In the genomic region with DNA sequence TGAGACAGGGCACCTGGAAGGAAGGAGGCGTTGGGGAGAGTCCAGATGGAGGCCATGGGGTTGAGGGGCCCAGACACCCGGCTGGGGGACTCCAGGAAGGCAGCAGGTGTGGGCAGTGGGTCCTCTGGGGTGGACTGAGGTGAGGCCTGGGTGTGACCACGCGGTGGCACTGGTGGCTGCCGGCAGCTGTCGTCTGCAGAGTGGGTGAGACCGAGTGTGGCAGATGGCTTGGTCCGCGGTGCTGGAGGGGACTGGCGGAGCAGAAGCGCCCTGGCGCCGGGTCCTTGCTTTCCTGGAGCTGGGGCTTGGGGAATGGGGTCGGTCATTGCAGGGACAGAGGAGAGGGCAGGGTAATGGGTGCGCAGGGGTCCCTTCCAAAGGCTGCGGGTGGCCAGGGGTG, we compare ENCODE assay signal across 9 cellular contexts. TPM values are rescaled to one million over a fixed set of nuclear protein-coding genes. Genes with fewer than 3 reads are reported as not detected.
DNase-seq lines count a peak whose midpoint lies in the region; ATAC-seq and TF ChIP-seq lines count a peak whose summit lies in the region.
"Had no signal": no experiment of that assay in that cellular context is flagged by ENCODE, and none has a peak within 500 bp of the region (broad histone marks: within the 10 kb centered on the region; RNA-seq: fewer than 3 reads in every experiment).

No MANE protein-coding gene starts in this region.

- H3K27me3 Mint-ChIP-seq in stimulated activated naive B cell treated with anti-CD40 and anti-IgM and Interleukin-4, amounts not matched to agents 10 μg/mL and 1 μg/mL and 100 μg/mL, for 72 hours = peaks cover 17 to 29% of the 10 kb centered on the region in 2 donors

- peaks cover 5 to 12% of the 10 kb centered on the region in 2 donors for H3K36me3 Mint-ChIP-seq in stimulated activated naive B cell treated with anti-CD40 and anti-IgM and Interleukin-4, amounts not matched to agents 10 μg/mL and 1 μg/mL and 100 μg/mL, for 72 hours

- ATAC-seq in RWPE2 (ENCODE audit: low read depth) (peak; percentile 5; the same call in 1 of the 3 replicates), GM18505 (IDR thresholded peaks at IDR 0.05; ENCODE audit: unreplicated experiment) (no peak)
- peak; percentile 21 to 38 for ATAC-seq in stimulated activated naive B cell treated with anti-CD40 and anti-IgM and Interleukin-4, amounts not matched to agents 10 μg/mL and 1 μg/mL and 100 μg/mL, for 72 hours (replicated peaks)

- no peak overlapping the region for H3K27ac ChIP-seq in RWPE2 (ENCODE audit: poor library complexity, severe bottlenecking)
- no peak overlapping the region for H3K27ac ChIP-seq in left ventricle myocardium inferior (replicated peaks)

- no peak overlapping the region for H3K4me3 ChIP-seq in AG09309 (ENCODE audit: control insufficient read depth, low read depth, low read length)
- H3K4me3 ChIP-seq in RWPE2 (ENCODE audit: severe bottlenecking) = no peak overlapping the region
- H3K4me3 ChIP-seq in left ventricle myocardium inferior = peak overlapping the region; percentile 68

- TF ChIP-seq POLR2A in GM18505 (IDR thresholded peaks at IDR 0.05; ENCODE audit: borderline replicate concordance, extremely low read depth, insufficient read depth, insufficient read length) = no peak

- H3K27me3 ChIP-seq in RWPE2 (ENCODE audit: insufficient read depth, poor library complexity, severe bottlenecking) = no peaks in the 10 kb centered on the region
- peaks cover 47% of the 10 kb centered on the region for H3K27me3 ChIP-seq in left ventricle myocardium inferior (ENCODE audit: low read depth)

- H3K36me3 ChIP-seq in RWPE2 (ENCODE audit: low read depth) (peaks cover 31% of the 10 kb centered on the region), left ventricle myocardium inferior (no peaks in the 10 kb centered on the region)

- no peaks in the 10 kb centered on the region for H3K9me3 ChIP-seq in RWPE2 (ENCODE audit: severe bottlenecking)
- H3K9me3 ChIP-seq in left ventricle myocardium inferior (replicated peaks) = no peaks in the 10 kb centered on the region

- no peaks in the 10 kb centered on the region for H3K9me3 Mint-ChIP-seq in stimulated activated naive B cell treated with anti-CD40 and anti-IgM and Interleukin-4, amounts not matched to agents 10 μg/mL and 1 μg/mL and 100 μg/mL, for 72 hours

- peak overlapping the region; percentile 97 for H3K27ac Mint-ChIP-seq in stimulated activated naive B cell treated with anti-CD40 and anti-IgM and Interleukin-4, amounts not matched to agents 10 μg/mL and 1 μg/mL and 100 μg/mL, for 72 hours

- intact Hi-C loops in left ventricle myocardium inferior (cut with micrococcal nuclease) = no loop called here

- DNase-seq in AG09309 (ENCODE audit: low read depth) = no peak
- no peak for DNase-seq in GM20000 (ENCODE audit: low spot score)
- DNase-seq in RWPE2 (ENCODE audit: low spot score) = no peak
- DNase-seq in left ventricle myocardium inferior = no peak
- no peak for DNase-seq in stimulated activated naive B cell treated with anti-CD40 and anti-IgM and Interleukin-4, amounts not matched to agents 10 μg/mL and 1 μg/mL and 100 μg/mL, for 72 hours
- no peak for DNase-seq in H4 (ENCODE audit: low spot score)
- DNase-seq in activated CD4-positive, alpha-beta T cell treated with anti-CD3 and anti-CD28 coated beads, Interleukin-2, amount 50 U/mL, for 1 hour = no peak

- peak overlapping the region; percentile 87 to 88 for H3K4me3 Mint-ChIP-seq in stimulated activated naive B cell treated with anti-CD40 and anti-IgM and Interleukin-4, amounts not matched to agents 10 μg/mL and 1 μg/mL and 100 μg/mL, for 72 hours

- H3K4me1 Mint-ChIP-seq in stimulated activated naive B cell treated with anti-CD40 and anti-IgM and Interleukin-4, amounts not matched to agents 10 μg/mL and 1 μg/mL and 100 μg/mL, for 72 hours = peaks cover 25 to 31% of the 10 kb centered on the region in 2 donors

- H3K4me1 ChIP-seq in RWPE2 (ENCODE audit: insufficient read depth, poor library complexity, severe bottlenecking) (no peaks in the 10 kb centered on the region), left ventricle myocardium inferior (peaks cover 28% of the 10 kb centered on the region)

- peak; percentile 21 for TF ChIP-seq CTCF in AG09309 (IDR thresholded peaks at IDR 0.05; ENCODE audit: control insufficient read depth, insufficient read depth, low read depth, low read length, missing control alignments)
- TF ChIP-seq CTCF in GM20000 (IDR thresholded peaks at IDR 0.05; ENCODE audit: extremely low read depth, missing control alignments) = peak; percentile 27
- TF ChIP-seq CTCF in RWPE2 (IDR thresholded peaks at IDR 0.05; ENCODE audit: poor library complexity, severe bottlenecking) = no peak
- no peak for TF ChIP-seq CTCF in left ventricle myocardium inferior (IDR thresholded peaks at IDR 0.05; ENCODE audit: borderline replicate concordance)

RNA-seq across cellular contexts. Expression of a gene that starts 12.5 kb away (rescaled TPM):
- total RNA-seq in left ventricle myocardium inferior = 13.0 TPM
- total RNA-seq in H4 (2014; rRNA removed; shearing (Covaris generic)) = 37.0 and 52.1 TPM in 2 replicates

RNA-seq across cellular contexts. Expression of a gene that starts 19.1 kb away (rescaled TPM):
- total RNA-seq in left ventricle myocardium inferior = 14.5 TPM
- 353 and 452 TPM in 2 replicates for total RNA-seq in H4 (2014; rRNA removed; shearing (Covaris generic))

RNA-seq across cellular contexts. Expression of a gene that starts 32.5 kb away (rescaled TPM):
- total RNA-seq in left ventricle myocardium inferior = 34.0 TPM
- 3.6 and 17.7 TPM in 2 replicates for total RNA-seq in H4 (2014; rRNA removed; shearing (Covaris generic))

RNA-seq across cellular contexts. Expression of a gene that starts 41.7 kb away (rescaled TPM):
- not detected for total RNA-seq in left ventricle myocardium inferior
- total RNA-seq in H4 (2014; rRNA removed; shearing (Covaris generic)) = not detected in 2 replicates
- total RNA-seq: skeletal muscle tissue had no signal

RNA-seq across cellular contexts. Expression of a gene that starts 50.5 kb away (rescaled TPM):
- 160 TPM for total RNA-seq in left ventricle myocardium inferior
- 0.19 TPM in 1 of 2 replicates, not detected in the other for total RNA-seq in H4 (2014; rRNA removed; shearing (Covaris generic))

Comparison
In these comparisons a context has a peak if more than half of its experiments do, and no peak if none do; other contexts are left out.
1. CTCF ChIP-seq: peak in AG09309 (single experiment) and GM20000 (single experiment); none in RWPE2 (single experiment) and left ventricle myocardium inferior (single experiment).
2. RNA of a gene that starts 19.1 kb away (total RNA-seq): 353 to 452 TPM in H4; 14.5 TPM in left ventricle myocardium inferior (single experiment); every median in the first group is over 10 times any median in the second.